Comparison of ENCODE assay signal across 22 cellular contexts in the genomic region with DNA sequence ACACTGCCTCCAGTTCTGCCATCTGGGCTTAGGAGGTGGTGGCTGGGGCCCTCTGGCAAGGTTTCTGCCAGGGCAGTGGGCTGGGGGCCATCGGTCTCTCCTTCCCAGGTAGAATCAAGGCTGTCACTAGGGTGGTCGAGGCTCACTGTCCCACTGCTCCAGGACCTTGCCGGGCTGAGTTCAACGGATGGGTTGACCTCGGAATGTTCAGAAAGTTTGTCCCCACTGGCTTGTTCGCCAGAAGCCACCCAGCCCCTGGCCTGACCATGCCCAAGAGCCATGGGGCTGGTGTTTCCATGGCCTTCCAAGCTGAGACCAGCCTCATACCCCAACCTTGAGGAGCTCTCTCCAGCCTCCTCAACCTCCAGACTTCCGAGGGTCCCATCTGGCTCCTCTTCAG. TPM values are rescaled to one million over a fixed set of nuclear protein-coding genes. Genes with fewer than 3 reads are reported as not detected.
DNase-seq lines count a peak whose midpoint lies in the region; ATAC-seq and TF ChIP-seq lines count a peak whose summit lies in the region.
"Had no signal": no experiment of that assay in that cellular context is flagged by ENCODE, and none has a peak within 500 bp of the region (broad histone marks: within the 10 kb centered on the region; RNA-seq: fewer than 3 reads in every experiment).

No MANE protein-coding gene starts in this region.

- H3K4me3 ChIP-seq in neutrophil (ENCODE audit: low read depth in 1 of 2, low read length in 1 of 2) = no peak overlapping the region
- H3K4me3 ChIP-seq: cardiac muscle cell, heart right ventricle, lung, prostate gland, transverse colon had no signal

- intact Hi-C loops in activated CD4-positive, alpha-beta T cell treated with anti-CD3 and anti-CD28 coated beads for 36 hours (cut with DNase I, micrococcal nuclease) = no loop called here

- POLR2A ChIA-PET in activated CD4-positive, alpha-beta T cell treated with anti-CD3 and anti-CD28 coated beads for 36 hours (lab: Charles Lee) = interaction anchor here (1.3 kb wide), 1 partner anchor 9 kb away, joined by 5 read pairs; no protein-coding TSS in a partner anchor

- H3K27me3 Mint-ChIP-seq in activated CD4-positive, alpha-beta T cell treated with anti-CD3 and anti-CD28 coated beads for 36 hours = no peaks in the 10 kb centered on the region
- peaks cover 2% of the 10 kb centered on the region for H3K27me3 Mint-ChIP-seq in IgD-negative memory B cell
- H3K27me3 Mint-ChIP-seq in activated naive CD8-positive, alpha-beta T cell treated with anti-CD3 and anti-CD28 coated beads for 36 hours = no peaks in the 10 kb centered on the region

- H3K36me3 ChIP-seq in neutrophil = peaks cover 74% of the 10 kb centered on the region

- H3K27ac ChIP-seq in neutrophil = peak overlapping the region; percentile 98
- H3K27ac ChIP-seq: cardiac muscle cell, heart right ventricle, HL-60, prostate gland, transverse colon had no signal

- ATAC-seq in activated CD4-positive, alpha-beta T cell treated with anti-CD3 and anti-CD28 coated beads for 36 hours = no peak
- no peak for ATAC-seq in GM18519 (IDR thresholded peaks at IDR 0.05; ENCODE audit: low FRiP score, unreplicated experiment)
- ATAC-seq: heart right ventricle, SK-N-SH treated with all-trans-retinoic acid at 6 μM for 48 hours had no signal

- H3K27ac Mint-ChIP-seq in activated CD4-positive, alpha-beta T cell treated with anti-CD3 and anti-CD28 coated beads for 36 hours = peak overlapping the region; percentile 66
- H3K27ac Mint-ChIP-seq in IgD-negative memory B cell = peak overlapping the region in 2 of 3 donors; percentile 65 to 95
- peak overlapping the region; percentile 91 for H3K27ac Mint-ChIP-seq in activated naive CD8-positive, alpha-beta T cell treated with anti-CD3 and anti-CD28 coated beads for 36 hours
- H3K27ac Mint-ChIP-seq: nephron had no signal

- H3K9me3 Mint-ChIP-seq in activated CD4-positive, alpha-beta T cell treated with anti-CD3 and anti-CD28 coated beads for 36 hours (ENCODE audit: low read depth) = no peaks in the 10 kb centered on the region
- no peaks in the 10 kb centered on the region for H3K9me3 Mint-ChIP-seq in IgD-negative memory B cell
- H3K9me3 Mint-ChIP-seq in activated naive CD8-positive, alpha-beta T cell treated with anti-CD3 and anti-CD28 coated beads for 36 hours = no peaks in the 10 kb centered on the region
- H3K9me3 Mint-ChIP-seq: nephron had no signal

- H3K4me1 ChIP-seq in neutrophil (ENCODE audit: control insufficient read depth in 1 of 2, insufficient read depth in 1 of 2, low read depth in 1 of 2, low read length in 1 of 2) = peaks cover 95% of the 10 kb centered on the region in 2 experiments
- H3K4me1 ChIP-seq: prostate gland had no signal

- H3K36me3 Mint-ChIP-seq in activated CD4-positive, alpha-beta T cell treated with anti-CD3 and anti-CD28 coated beads for 36 hours (ENCODE audit: low read depth) = peaks cover 81% of the 10 kb centered on the region
- H3K36me3 Mint-ChIP-seq in IgD-negative memory B cell = peaks cover 2% of the 10 kb centered on the region
- peaks cover 79% of the 10 kb centered on the region for H3K36me3 Mint-ChIP-seq in activated naive CD8-positive, alpha-beta T cell treated with anti-CD3 and anti-CD28 coated beads for 36 hours

- H3K4me1 Mint-ChIP-seq in activated CD4-positive, alpha-beta T cell treated with anti-CD3 and anti-CD28 coated beads for 36 hours = peaks cover 90% of the 10 kb centered on the region
- H3K4me1 Mint-ChIP-seq in IgD-negative memory B cell = peaks cover 41 to 68% (median 45%) of the 10 kb centered on the region in 3 donors
- peaks cover 82% of the 10 kb centered on the region for H3K4me1 Mint-ChIP-seq in activated naive CD8-positive, alpha-beta T cell treated with anti-CD3 and anti-CD28 coated beads for 36 hours
- H3K4me1 Mint-ChIP-seq: nephron had no signal

- no peak for TF ChIP-seq CTCF in neutrophil (IDR thresholded peaks at IDR 0.05)

- no peak for DNase-seq in activated CD4-positive, alpha-beta T cell treated with anti-CD3 and anti-CD28 coated beads for 36 hours
- DNase-seq in activated CD4-positive, alpha-beta T cell treated with anti-CD3 and anti-CD28 coated beads for 48 hours = no peak
- no peak for DNase-seq in activated naive CD8-positive, alpha-beta T cell treated with anti-CD3 and anti-CD28 coated beads for 36 hours
- DNase-seq in NCI-H2227 treated with DMSO at 0.1 percent for 48 hours (lab: John Stamatoyannopoulos, UW) = no peak
- DNase-seq in activated CD8-positive, alpha-beta memory T cell treated with anti-CD3 and anti-CD28 coated beads, Interleukin-2, amount 50 U/mL, for 4 hours = no peak
- DNase-seq: H7, heart right ventricle, islet precursor cell, NCI-H1048, small intestine, transverse colon had no signal

- H3K4me3 Mint-ChIP-seq in activated CD4-positive, alpha-beta T cell treated with anti-CD3 and anti-CD28 coated beads for 36 hours = no peak overlapping the region
- no peak overlapping the region for H3K4me3 Mint-ChIP-seq in IgD-negative memory B cell
- no peak overlapping the region for H3K4me3 Mint-ChIP-seq in activated naive CD8-positive, alpha-beta T cell treated with anti-CD3 and anti-CD28 coated beads for 36 hours
- H3K4me3 Mint-ChIP-seq: nephron had no signal

- no peaks in the 10 kb centered on the region for H3K9me3 ChIP-seq in neutrophil
- H3K9me3 ChIP-seq: heart right ventricle, prostate gland, transverse colon had no signal

- CTCF ChIA-PET in activated CD4-positive, alpha-beta T cell treated with anti-CD3 and anti-CD28 coated beads for 36 hours (lab: Charles Lee) = interaction anchor here (0.8 kb wide), 1 partner anchor 1843 kb away, joined by 3 read pairs; no protein-coding TSS in a partner anchor

- H3K27me3 ChIP-seq in neutrophil = no peaks in the 10 kb centered on the region
- H3K27me3 ChIP-seq: cardiac muscle cell, heart right ventricle, transverse colon had no signal

RNA-seq across cellular contexts. Expression of a gene that starts 10.7 kb away (rescaled TPM):
- total RNA-seq in activated CD4-positive, alpha-beta T cell treated with anti-CD3 and anti-CD28 coated beads for 36 hours = 100 to 1,000 TPM; 135 to 141 TPM
- polyA plus RNA-seq in IgD-negative memory B cell = 25.4 TPM
- total RNA-seq in activated naive CD8-positive, alpha-beta T cell treated with anti-CD3 and anti-CD28 coated beads for 36 hours = 100 to 1,000 TPM; 129 to 130 TPM

RNA-seq across cellular contexts. Expression of a gene that starts 47.4 kb away (rescaled TPM):
- total RNA-seq in activated CD4-positive, alpha-beta T cell treated with anti-CD3 and anti-CD28 coated beads for 36 hours = not detected
- polyA plus RNA-seq in IgD-negative memory B cell = not detected
- total RNA-seq in activated naive CD8-positive, alpha-beta T cell treated with anti-CD3 and anti-CD28 coated beads for 36 hours = not detected
- total RNA-seq: activated CD8-positive, alpha-beta memory T cell treated with anti-CD3 and anti-CD28 coated beads for 36 hours; cardiac muscle cell; Daoy; heart right ventricle; transverse colon had no signal
- polyA plus RNA-seq: cardiac muscle cell had no signal

RNA-seq across cellular contexts. Expression of a gene that starts 54.1 kb away (rescaled TPM):
- not detected for total RNA-seq in activated CD4-positive, alpha-beta T cell treated with anti-CD3 and anti-CD28 coated beads for 36 hours
- not detected for polyA plus RNA-seq in IgD-negative memory B cell
- not detected for total RNA-seq in activated naive CD8-positive, alpha-beta T cell treated with anti-CD3 and anti-CD28 coated beads for 36 hours
- total RNA-seq: activated CD8-positive, alpha-beta memory T cell treated with anti-CD3 and anti-CD28 coated beads for 36 hours; cardiac muscle cell; Daoy; H7; prostate gland; transverse colon had no signal
